In genomic region chr10:119409906-119410305, GRCh38 we compare ENCODE assay signal across 13 cellular contexts.
DNase-seq lines count a peak whose midpoint lies in the region; ATAC-seq and TF ChIP-seq lines count a peak whose summit lies in the region.
"Had no signal": no experiment of that assay in that cellular context is flagged by ENCODE, and none has a peak within 500 bp of the region (broad histone marks: within the 10 kb centered on the region; RNA-seq: fewer than 3 reads in every experiment).

No MANE protein-coding gene starts in this region.

- H3K27me3 ChIP-seq in esophagus squamous epithelium (no peaks in the 10 kb centered on the region), lower lobe of right lung (ENCODE audit: low read depth) (no peaks in the 10 kb centered on the region), gastrocnemius medialis (no peaks in the 10 kb centered on the region)
- H3K27me3 ChIP-seq in CD4-positive, alpha-beta memory T cell (ENCODE audit: insufficient read depth, low read length), result no peaks in the 10 kb centered on the region

- H3K4me3 Mint-ChIP-seq in CD4-positive, alpha-beta memory T cell, result no peak overlapping the region

- peak in 1 of 4 donors; percentile 8 for TF ChIP-seq POLR2A in esophagus squamous epithelium (IDR thresholded peaks at IDR 0.05)
- TF ChIP-seq POLR2A in gastrocnemius medialis (IDR thresholded peaks at IDR 0.05), result peak in 1 of 2 donors; percentile 22

- peaks cover 0 to 4% (median under 1%) of the 10 kb centered on the region in 4 donors for H3K4me1 Mint-ChIP-seq in CD4-positive, alpha-beta memory T cell

- no peak overlapping the region for H3K27ac Mint-ChIP-seq in CD4-positive, alpha-beta memory T cell

- TF ChIP-seq CTCF in esophagus squamous epithelium (IDR thresholded peaks at IDR 0.05) (no peak), lower lobe of right lung (IDR thresholded peaks at IDR 0.05) (no peak), gastrocnemius medialis (IDR thresholded peaks at IDR 0.05 in 4 of 5, conservative IDR thresholded peaks at IDR 0.05 in 1 of 5) (no peak)

- H3K36me3 Mint-ChIP-seq in CD4-positive, alpha-beta memory T cell, result no peaks in the 10 kb centered on the region

- peaks cover 0 to 2% (median 0%) of the 10 kb centered on the region in 8 donors for H3K9me3 Mint-ChIP-seq in CD4-positive, alpha-beta memory T cell

- intact Hi-C loops in esophagus squamous epithelium (cut with DNase I), result no loop called here
- intact Hi-C loops in lower lobe of right lung (cut with DNase I), result loop anchor here (10.0 kb wide), 1 partner anchor 55 kb away; no protein-coding TSS in a partner anchor
- intact Hi-C loops in gastrocnemius medialis (cut with DNase I; ENCODE audit: low total_unique reads), result no loop called here
- intact Hi-C loops in CD4-positive, alpha-beta memory T cell (cut with micrococcal nuclease), result no loop called here

- H3K9me3 ChIP-seq in esophagus squamous epithelium (no peaks in the 10 kb centered on the region), lower lobe of right lung (no peaks in the 10 kb centered on the region), gastrocnemius medialis (no peaks in the 10 kb centered on the region)
- no peaks in the 10 kb centered on the region for H3K9me3 ChIP-seq in CD4-positive, alpha-beta memory T cell (ENCODE audit: control insufficient read depth in 1 of 2, low read length in 2 of 2)

- WGBS in esophagus squamous epithelium, 2 donors, result 40 to 80% methylated on average over 16 to 18 of the region's 18 CpGs

- no peaks in the 10 kb centered on the region for H3K27me3 Mint-ChIP-seq in CD4-positive, alpha-beta memory T cell

- H3K4me3 ChIP-seq in esophagus squamous epithelium, result no peak overlapping the region
- no peak overlapping the region for H3K4me3 ChIP-seq in lower lobe of right lung
- H3K4me3 ChIP-seq in gastrocnemius medialis, result no peak overlapping the region
- no peak overlapping the region for H3K4me3 ChIP-seq in CD4-positive, alpha-beta memory T cell (ENCODE audit: low read length in 2 of 2)
- H3K4me3 ChIP-seq: SK-N-MC had no signal

- H3K4me1 ChIP-seq in esophagus squamous epithelium (peaks cover 8 to 89% (median 46%) of the 10 kb centered on the region in 3 donors), lower lobe of right lung (peaks cover 61% of the 10 kb centered on the region), gastrocnemius medialis (peaks cover 11 to 35% of the 10 kb centered on the region in 2 donors)
- H3K4me1 ChIP-seq in CD4-positive, alpha-beta memory T cell (ENCODE audit: insufficient read depth, low read length), result no peaks in the 10 kb centered on the region

- ATAC-seq in lower lobe of right lung, result no peak
- ATAC-seq in gastrocnemius medialis, result peak; percentile 48 to 51
- ATAC-seq in HG03196 (IDR thresholded peaks at IDR 0.05; ENCODE audit: unreplicated experiment), result no peak

- peak overlapping the region; percentile 54 to 89 (median 80) for H3K27ac ChIP-seq in esophagus squamous epithelium
- peak overlapping the region; percentile 67 for H3K27ac ChIP-seq in lower lobe of right lung
- H3K27ac ChIP-seq in gastrocnemius medialis, result peak overlapping the region; percentile 71 to 78 (median 73)
- H3K27ac ChIP-seq in CD4-positive, alpha-beta memory T cell (ENCODE audit: low read depth, low read length), result no peak overlapping the region
- H3K27ac ChIP-seq: SK-N-MC had no signal

- CTCF ChIA-PET in CD4-positive, alpha-beta memory T cell (lab: Charles Lee; ENCODE audit: partially characterized antibody), result no interaction called here

- H3K36me3 ChIP-seq in esophagus squamous epithelium (no peaks in the 10 kb centered on the region), lower lobe of right lung (no peaks in the 10 kb centered on the region), gastrocnemius medialis (no peaks in the 10 kb centered on the region)
- no peaks in the 10 kb centered on the region for H3K36me3 ChIP-seq in CD4-positive, alpha-beta memory T cell (ENCODE audit: insufficient read depth, low read length)

- POLR2A ChIA-PET in CD4-positive, alpha-beta memory T cell (lab: Charles Lee; ENCODE audit: partially characterized antibody), result no interaction called here

- DNase-seq in esophagus squamous epithelium (lab: John Stamatoyannopoulos, UW) (no peak), lower lobe of right lung (peak; percentile 55), gastrocnemius medialis (peak; percentile 49 to 65), UCSD-AML1 (lab: John Stamatoyannopoulos, UW; ENCODE audit: unreplicated experiment) (no peak), SW480 (ENCODE audit: low spot score) (no peak)
- no peak for DNase-seq in CD4-positive, alpha-beta memory T cell
- DNase-seq: activated CD4-positive, CD25-positive, alpha-beta regulatory T cell; amygdala; NCI-H1048; small intestine had no signal

- in situ Hi-C loops in gastrocnemius medialis (cut with MboI; ENCODE audit: low sequenced_read_pairs in 4 of 4), result loop anchor here in 2 of 4 donors (10.0 kb wide), 2 partner anchors 195 to 205 kb away; partner anchors contain the start of gene GRK5 (in 1 of the 2)

TF ChIP-seq in PFSK-1, 5 proteins besides CTCF, POLR2A, EP300 and RAD21:
- TF ChIP-seq FOXP2 (optimal IDR thresholded peaks at IDR 0.05; ENCODE audit: borderline replicate concordance, extremely low read depth, extremely low read length, insufficient read depth) (peak; percentile 100), TAF1 (IDR thresholded peaks at IDR 0.05; ENCODE audit: borderline replicate concordance, insufficient read depth, low read length) (no peak), POLR2AphosphoS5 (IDR thresholded peaks at IDR 0.05; ENCODE audit: low read depth, low read length) (peak; percentile 64), SIN3A (IDR thresholded peaks at IDR 0.05; ENCODE audit: borderline replicate concordance, insufficient read depth, low read length) (peak; percentile 87; the same call in 1 of the 2 replicates)
- TF ChIP-seq, protein P1, sequence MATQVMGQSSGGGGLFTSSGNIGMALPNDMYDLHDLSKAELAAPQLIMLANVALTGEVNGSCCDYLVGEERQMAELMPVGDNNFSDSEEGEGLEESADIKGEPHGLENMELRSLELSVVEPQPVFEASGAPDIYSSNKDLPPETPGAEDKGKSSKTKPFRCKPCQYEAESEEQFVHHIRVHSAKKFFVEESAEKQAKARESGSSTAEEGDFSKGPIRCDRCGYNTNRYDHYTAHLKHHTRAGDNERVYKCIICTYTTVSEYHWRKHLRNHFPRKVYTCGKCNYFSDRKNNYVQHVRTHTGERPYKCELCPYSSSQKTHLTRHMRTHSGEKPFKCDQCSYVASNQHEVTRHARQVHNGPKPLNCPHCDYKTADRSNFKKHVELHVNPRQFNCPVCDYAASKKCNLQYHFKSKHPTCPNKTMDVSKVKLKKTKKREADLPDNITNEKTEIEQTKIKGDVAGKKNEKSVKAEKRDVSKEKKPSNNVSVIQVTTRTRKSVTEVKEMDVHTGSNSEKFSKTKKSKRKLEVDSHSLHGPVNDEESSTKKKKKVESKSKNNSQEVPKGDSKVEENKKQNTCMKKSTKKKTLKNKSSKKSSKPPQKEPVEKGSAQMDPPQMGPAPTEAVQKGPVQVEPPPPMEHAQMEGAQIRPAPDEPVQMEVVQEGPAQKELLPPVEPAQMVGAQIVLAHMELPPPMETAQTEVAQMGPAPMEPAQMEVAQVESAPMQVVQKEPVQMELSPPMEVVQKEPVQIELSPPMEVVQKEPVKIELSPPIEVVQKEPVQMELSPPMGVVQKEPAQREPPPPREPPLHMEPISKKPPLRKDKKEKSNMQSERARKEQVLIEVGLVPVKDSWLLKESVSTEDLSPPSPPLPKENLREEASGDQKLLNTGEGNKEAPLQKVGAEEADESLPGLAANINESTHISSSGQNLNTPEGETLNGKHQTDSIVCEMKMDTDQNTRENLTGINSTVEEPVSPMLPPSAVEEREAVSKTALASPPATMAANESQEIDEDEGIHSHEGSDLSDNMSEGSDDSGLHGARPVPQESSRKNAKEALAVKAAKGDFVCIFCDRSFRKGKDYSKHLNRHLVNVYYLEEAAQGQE (IDR thresholded peaks at IDR 0.05; ENCODE audit: insufficient read depth in 1 of 2, low read depth in 2 of 2, low read length in 2 of 2), result peak; percentile 41 to 78; a peak in 3 of 4 replicates

Comparison
In these comparisons a context has a peak if more than half of its experiments do, and no peak if none do; other contexts are left out.
1. DNase-seq: peak in lower lobe of right lung (single experiment) and gastrocnemius medialis (2 of 2); none in esophagus squamous epithelium (single experiment), CD4-positive, alpha-beta memory T cell (0 of 5), UCSD-AML1 (single experiment) and SW480 (single experiment).
2. ATAC-seq: peak in gastrocnemius medialis (2 of 2); none in lower lobe of right lung (0 of 2) and HG03196 (single experiment).